In genomic region chr4:4575284-4576211, GRCh38 we compare ENCODE assay signal across 7 cellular contexts. TPM values are rescaled to one million over a fixed set of nuclear protein-coding genes. Genes with fewer than 3 reads are reported as not detected.
DNase-seq lines count a peak whose midpoint lies in the region; ATAC-seq and TF ChIP-seq lines count a peak whose summit lies in the region.

No MANE protein-coding gene starts in this region.

- H3K9me3 Mint-ChIP-seq in activated naive CD4-positive, alpha-beta T cell treated with anti-CD3 and anti-CD28 coated beads, Interleukin-2, amount 10 ng/mL, durations not matched to agents 7 days and 5 days: no peaks in the 10 kb centered on the region

- H2BK12ac ChIP-seq in trophoblast cell (ENCODE audit: low read length): peak overlapping the region; percentile 21

- H2BK120ac ChIP-seq in trophoblast cell (ENCODE audit: insufficient read depth, low read length, poor library complexity): peak overlapping the region; percentile 60

- H3K79me2 ChIP-seq in PC-9 (ENCODE audit: low read depth): no peaks in the 10 kb centered on the region
- H3K79me2 ChIP-seq in trophoblast cell (ENCODE audit: control insufficient read depth, insufficient read depth, low read length, poor library complexity): peaks cover 2% of the 10 kb centered on the region

- H3K18ac ChIP-seq in trophoblast cell (ENCODE audit: low read length): peak overlapping the region; percentile 26

- DNase-seq in PC-9: peak; percentile 49 to 77
- DNase-seq in activated naive CD4-positive, alpha-beta T cell treated with anti-CD3 and anti-CD28 coated beads, Interleukin-2, amount 10 ng/mL, durations not matched to agents 7 days and 5 days: peak; percentile 59
- peak; percentile 84 for DNase-seq in Right ventricle myocardium inferior (ENCODE audit: missing footprints)
- peak; percentile 40 to 74 for DNase-seq in trophoblast cell
- peak in 1 of 2 donors; percentile 13 for DNase-seq in tibial nerve (ENCODE audit: low spot score in 2 of 2)

- peaks cover 12% of the 10 kb centered on the region for H3K4me1 Mint-ChIP-seq in activated naive CD4-positive, alpha-beta T cell treated with anti-CD3 and anti-CD28 coated beads, Interleukin-2, amount 10 ng/mL, durations not matched to agents 7 days and 5 days

- H2AFZ ChIP-seq in PC-9: peak overlapping the region; percentile 85
- peak overlapping the region; percentile 46 for H2AFZ ChIP-seq in trophoblast cell (ENCODE audit: insufficient read depth, low read length, poor library complexity)

- ATAC-seq in GM18861 (IDR thresholded peaks at IDR 0.05; ENCODE audit: unreplicated experiment) (peak; percentile 50), HG02943 (IDR thresholded peaks at IDR 0.05; ENCODE audit: low read depth, unreplicated experiment) (peak; percentile 78), Right ventricle myocardium inferior (peak; percentile 90)

- no peak overlapping the region for H3K27ac Mint-ChIP-seq in activated naive CD4-positive, alpha-beta T cell treated with anti-CD3 and anti-CD28 coated beads, Interleukin-2, amount 10 ng/mL, durations not matched to agents 7 days and 5 days

- peak overlapping the region; percentile 31 for H3K23ac ChIP-seq in trophoblast cell (ENCODE audit: low read length)

- H3K4me2 ChIP-seq in PC-9 (peak overlapping the region; percentile 90), trophoblast cell (ENCODE audit: low read length) (peak overlapping the region; percentile 73)

- H2AK5ac ChIP-seq in trophoblast cell (ENCODE audit: low read length): no peak overlapping the region

- H3K9me2 ChIP-seq in PC-9 (ENCODE audit: insufficient read depth): no peaks in the 10 kb centered on the region

- intact Hi-C loops in PC-9 (cut with micrococcal nuclease; ENCODE audit: unreplicated experiment): loop anchor here (1.0 to 2.0 kb wide), 2 partner anchors 10 to 33 kb away; partner anchors contain the start of gene STX18
- intact Hi-C loops in Right ventricle myocardium inferior (cut with DNase I): no loop called here

- peak overlapping the region; percentile 71 for H3K14ac ChIP-seq in trophoblast cell (ENCODE audit: low read length)

- BruUV-seq in PC-9 (replicated peaks; lab: Mats Ljungman, UMichigan): TSS peak; percentile 69

- H3K4me1 ChIP-seq in PC-9 (replicated peaks; ENCODE audit: insufficient read depth) (no peaks in the 10 kb centered on the region), trophoblast cell (ENCODE audit: control insufficient read depth in 1 of 2, insufficient read depth in 2 of 2, low read length in 2 of 2) (peaks cover 0 to 10% of the 10 kb centered on the region in 2 experiments), tibial nerve (peaks cover 0 to 13% (median 0%) of the 10 kb centered on the region in 4 donors)

- no CpG with 5 or more reads among the region's 71 CpGs for WGBS in trophoblast cell (ENCODE audit: extremely low coverage, insufficient coverage, insufficient read length)
- 10 to 15% methylated on average over 38 to 54 of the region's 71 CpGs for WGBS in tibial nerve, 2 donors

- H3K9me3 ChIP-seq in PC-9 (ENCODE audit: insufficient read depth, low read depth): no peaks in the 10 kb centered on the region
- H3K9me3 ChIP-seq in trophoblast cell (ENCODE audit: insufficient read depth, low read depth, low read length): peaks cover 5% of the 10 kb centered on the region
- no peaks in the 10 kb centered on the region for H3K9me3 ChIP-seq in tibial nerve

- peak overlapping the region; percentile 66 for H3K4me3 ChIP-seq in PC-9
- peak overlapping the region; percentile 56 for H3K4me3 ChIP-seq in trophoblast cell (ENCODE audit: low read depth, low read length)
- H3K4me3 ChIP-seq in tibial nerve: peak overlapping the region; percentile 41 to 87 (median 78)

- peak overlapping the region; percentile 30 for H3K9ac ChIP-seq in trophoblast cell (ENCODE audit: low read length)

- TF ChIP-seq CTCF in PC-9 (conservative IDR thresholded peaks at IDR 0.05) (no peak), tibial nerve (IDR thresholded peaks at IDR 0.05) (peak in 4 of 5 experiments; percentile 51 to 88 (median 70))

- no peaks in the 10 kb centered on the region for H3K36me3 ChIP-seq in PC-9 (ENCODE audit: low read depth)
- H3K36me3 ChIP-seq in trophoblast cell (ENCODE audit: control insufficient read depth in 1 of 2, insufficient read depth in 2 of 2, low read length in 2 of 2): peaks cover 0 to 2% of the 10 kb centered on the region in 2 experiments
- H3K36me3 ChIP-seq in tibial nerve: peaks cover 0 to under 1% (median 0%) of the 10 kb centered on the region in 3 donors

- H4K8ac ChIP-seq in trophoblast cell (ENCODE audit: low read depth, low read length): peak overlapping the region; percentile 69

- H3K36me3 Mint-ChIP-seq in activated naive CD4-positive, alpha-beta T cell treated with anti-CD3 and anti-CD28 coated beads, Interleukin-2, amount 10 ng/mL, durations not matched to agents 7 days and 5 days: no peaks in the 10 kb centered on the region

- POLR2A ChIA-PET in PC-9 (lab: Charles Lee; ENCODE audit: unreplicated experiment): interaction anchor here (0.7 to 1.0 kb wide), 2 partner anchors 10 to 56 kb away, joined by 4 to 16 read pairs; no protein-coding TSS in a partner anchor

- CTCF ChIA-PET in PC-9 (lab: Charles Lee): interaction anchor here (0.6 to 1.2 kb wide), 3 partner anchors 12 to 810 kb away, joined by 3 to 5 read pairs (median 4); no protein-coding TSS in a partner anchor
- CTCF ChIA-PET in activated naive CD4-positive, alpha-beta T cell treated with anti-CD3 and anti-CD28 coated beads, Interleukin-2, amount 10 ng/mL, durations not matched to agents 7 days and 5 days (lab: Charles Lee): interaction anchor here (0.6 to 1.4 kb wide), 5 partner anchors 10 to 88 kb away, joined by 3 to 7 read pairs (median 3); no protein-coding TSS in a partner anchor

- TF ChIP-seq POLR2A in tibial nerve (IDR thresholded peaks at IDR 0.05): no peak

- peak overlapping the region; percentile 65 for H3K4me3 Mint-ChIP-seq in activated naive CD4-positive, alpha-beta T cell treated with anti-CD3 and anti-CD28 coated beads, Interleukin-2, amount 10 ng/mL, durations not matched to agents 7 days and 5 days

- H3K27ac ChIP-seq in PC-9: no peak overlapping the region
- H3K27ac ChIP-seq in trophoblast cell (ENCODE audit: low read depth, low read length): no peak overlapping the region
- H3K27ac ChIP-seq in tibial nerve: peak overlapping the region in 3 of 4 donors; percentile 63 to 79 (median 77)

- H3K27me3 ChIP-seq in PC-9 (ENCODE audit: insufficient read depth, low read depth) (no peaks in the 10 kb centered on the region), trophoblast cell (ENCODE audit: insufficient read depth, low read length) (no peaks in the 10 kb centered on the region), tibial nerve (no peaks in the 10 kb centered on the region)

- peaks cover 7% of the 10 kb centered on the region for H3K79me1 ChIP-seq in trophoblast cell (ENCODE audit: low read length)

- H4K91ac ChIP-seq in trophoblast cell (ENCODE audit: low read depth, low read length): peak overlapping the region; percentile 76

- no peak for TF ChIP-seq EP300 in tibial nerve (IDR thresholded peaks at IDR 0.05)

- no peak overlapping the region for H3K4ac ChIP-seq in trophoblast cell (ENCODE audit: low read depth, low read length)

- peak overlapping the region; percentile 26 for H4K12ac ChIP-seq in trophoblast cell (ENCODE audit: low read depth, low read length)

- peak overlapping the region; percentile 38 for H2BK5ac ChIP-seq in trophoblast cell (ENCODE audit: low read depth, low read length, poor library complexity)

- H3K27me3 Mint-ChIP-seq in activated naive CD4-positive, alpha-beta T cell treated with anti-CD3 and anti-CD28 coated beads, Interleukin-2, amount 10 ng/mL, durations not matched to agents 7 days and 5 days: no peaks in the 10 kb centered on the region

- H3F3A ChIP-seq in PC-9 (ENCODE audit: insufficient read depth, low read depth): no peaks in the 10 kb centered on the region

- no peaks in the 10 kb centered on the region for H4K20me1 ChIP-seq in PC-9 (ENCODE audit: insufficient read depth)

RNA-seq across cellular contexts. Expression of gene STX18, which starts 33.7 kb away (rescaled TPM):
- total RNA-seq in PC-9 (2021) (25.3 and 30.5 TPM in 2 replicates), Right ventricle myocardium inferior (17.0 TPM), tibial nerve (10 to 100 TPM; 16.5 to 37.5 (median 21.4) TPM)
- polyA plus RNA-seq in trophoblast cell (2013): 30.1 and 32.5 TPM in 2 replicates

Comparison
In these comparisons a context has a peak if more than half of its experiments do, and no peak if none do; other contexts are left out.
1. H3K27ac ChIP-seq: peak in tibial nerve (3 of 4); none in PC-9 (single experiment) and trophoblast cell (single experiment).
2. Peak in every context shown above with its lines, with median percentiles within 50 percentile points of each other: ATAC-seq and H3K4me3 ChIP-seq.